Comparison of ENCODE assay signal across 18 cellular contexts in genomic region chr5:77347435-77348098, GRCh38.
A peak's percentile ranks its signal among the peaks of the same experiment; 100 is the strongest.
DNase-seq lines count a peak whose midpoint lies in the region; ATAC-seq and TF ChIP-seq lines count a peak whose summit lies in the region.
"Had no signal": no experiment of that assay in that cellular context is flagged by ENCODE, and none has a peak within 500 bp of the region (broad histone marks: within the 10 kb centered on the region; RNA-seq: fewer than 3 reads in every experiment).

No MANE protein-coding gene starts in this region.

- H2AFZ ChIP-seq in GM23338 (no peak overlapping the region), IMR-90 (replicated peaks; ENCODE audit: low read length, poor library complexity) (peak overlapping the region; percentile 53)

- H3K27ac ChIP-seq in GM23338 (ENCODE audit: low read depth) (no peak overlapping the region), IMR-90 (ENCODE audit: insufficient read depth, low read length) (no peak overlapping the region), left lung (no peak overlapping the region)

- no peak for TF ChIP-seq POLR2A in IMR-90 (IDR thresholded peaks at IDR 0.05; ENCODE audit: low read depth, low read length)

- H3K4me1 ChIP-seq in GM23338 (ENCODE audit: insufficient read depth) (no peaks in the 10 kb centered on the region), IMR-90 (ENCODE audit: control insufficient read depth, insufficient read depth, low read length) (no peaks in the 10 kb centered on the region), left lung (no peaks in the 10 kb centered on the region)
- H3K4me1 ChIP-seq: HAP-1 had no signal

- no peak overlapping the region for H3K14ac ChIP-seq in IMR-90 (replicated peaks; ENCODE audit: low read depth, low read length)

- DNase-seq in GM23338 (ENCODE audit: low spot score) (no peak), IMR-90 (no peak), left lobe of liver (ENCODE audit: low spot score) (no peak), neural crest cell (ENCODE audit: low read depth, low spot score) (no peak), left lung (no peak), NCI-H526 treated with DMSO at 0.1 percent for 48 hours (lab: John Stamatoyannopoulos, UW) (no peak)
- no peak for DNase-seq in stimulated activated CD4-positive, alpha-beta T cell treated with anti-CD3 and anti-CD28 coated beads, Interleukin-15, amount 100 ng/mL, for 24 hours
- DNase-seq: C1 segment of cervical spinal cord; Calu3; CD4-positive, alpha-beta memory T cell; COR-L47; DMS79; EL; GDM1; GOT3; HFFc6 had no signal

- POLR2A ChIA-PET in IMR-90 (lab: Charles Lee; ENCODE audit: unreplicated experiment): no interaction called here

- H3K9ac ChIP-seq in IMR-90 (ENCODE audit: low read depth, low read length): no peak overlapping the region

- WGBS in IMR-90 (ENCODE audit: extremely low coverage in 2 of 2, insufficient read length in 1 of 2), 2 experiments: 64% methylated on average over 4 of the region's 5 CpGs; no CpG with 5 or more reads in 1 of the 2 experiments

- H3K9me1 ChIP-seq in IMR-90 (ENCODE audit: insufficient read depth, low read length): no peaks in the 10 kb centered on the region

- no peak overlapping the region for H2BK15ac ChIP-seq in IMR-90 (ENCODE audit: low read depth, low read length)

- H3K36me3 ChIP-seq in GM23338 (ENCODE audit: insufficient read depth) (no peaks in the 10 kb centered on the region), IMR-90 (ENCODE audit: control insufficient read depth, insufficient read depth, low read length) (no peaks in the 10 kb centered on the region), left lung (no peaks in the 10 kb centered on the region)
- H3K36me3 ChIP-seq: HAP-1 had no signal

- H3K27me3 Mint-ChIP-seq in GM23338 (ENCODE audit: insufficient read depth, low read depth, poor library complexity) (peaks cover 3% of the 10 kb centered on the region), neural crest cell (ENCODE audit: low read depth) (no peaks in the 10 kb centered on the region)

- no peak overlapping the region for H2AK5ac ChIP-seq in IMR-90 (ENCODE audit: low read depth, low read length)

- H3K18ac ChIP-seq in IMR-90 (ENCODE audit: low read depth, low read length): no peak overlapping the region

- ATAC-seq in GM23338: peak; percentile 89
- no peak for ATAC-seq in IMR-90 (ENCODE audit: low read depth)
- peak; percentile 92 for ATAC-seq in left lobe of liver
- no peak for ATAC-seq in left lung
- ATAC-seq: GM12878 had no signal

- H2BK5ac ChIP-seq in IMR-90 (ENCODE audit: low read depth, low read length, poor library complexity, severe bottlenecking): no peak overlapping the region

- H3K36me3 Mint-ChIP-seq in GM23338 (ENCODE audit: low read depth) (no peaks in the 10 kb centered on the region), neural crest cell (ENCODE audit: low read depth) (no peaks in the 10 kb centered on the region)
- H3K36me3 Mint-ChIP-seq: CD4-positive, alpha-beta memory T cell had no signal

- no peaks in the 10 kb centered on the region for H3K79me1 ChIP-seq in IMR-90 (ENCODE audit: low read depth in 1 of 2, low read length in 2 of 2)

- no peaks in the 10 kb centered on the region for H3K9me2 ChIP-seq in GM23338 (ENCODE audit: insufficient read depth)

- no peaks in the 10 kb centered on the region for H3K79me2 ChIP-seq in GM23338 (replicated peaks; ENCODE audit: insufficient read depth)

- H3K9me3 Mint-ChIP-seq in GM23338 (no peaks in the 10 kb centered on the region), neural crest cell (no peaks in the 10 kb centered on the region)
- H3K9me3 Mint-ChIP-seq: CD4-positive, alpha-beta memory T cell; HFFc6 had no signal

- intact Hi-C loops in IMR-90 (cut with micrococcal nuclease): no loop called here
- intact Hi-C loops in left lung (cut with DNase I): no loop called here

- H3K27me3 ChIP-seq in GM23338 (ENCODE audit: insufficient read depth) (no peaks in the 10 kb centered on the region), IMR-90 (ENCODE audit: control insufficient read depth, insufficient read depth, low read length) (peaks cover 29% of the 10 kb centered on the region), left lung (no peaks in the 10 kb centered on the region)

- H4K8ac ChIP-seq in IMR-90 (ENCODE audit: low read depth in 2 of 2, low read length in 2 of 2): no peak overlapping the region

- H3K27ac Mint-ChIP-seq in GM23338 (no peak overlapping the region), neural crest cell (ENCODE audit: unreplicated experiment) (peak overlapping the region; percentile 86)
- H3K27ac Mint-ChIP-seq: CD4-positive, alpha-beta memory T cell; HFFc6 had no signal

- no peak overlapping the region for H2BK120ac ChIP-seq in IMR-90 (ENCODE audit: low read depth, low read length)

- H3K4me2 ChIP-seq in GM23338: no peak overlapping the region
- H3K4me2 ChIP-seq in IMR-90 (ENCODE audit: low read depth, low read length): no peak overlapping the region

- H3K56ac ChIP-seq in IMR-90 (ENCODE audit: extremely low read depth, insufficient read depth, low read length): no peak overlapping the region

- no peak overlapping the region for H3K23ac ChIP-seq in IMR-90 (ENCODE audit: low read depth, low read length)

- CTCF ChIA-PET in IMR-90 (lab: Yijun Ruan, JAX): interaction anchor here (0.6 kb wide), 1 partner anchor 25 kb away, joined by 4 read pairs; no protein-coding TSS in a partner anchor

- H4K91ac ChIP-seq in IMR-90 (ENCODE audit: insufficient read depth, low read depth, low read length): no peak overlapping the region

- TF ChIP-seq CTCF in GM23338 (conservative IDR thresholded peaks at IDR 0.05; ENCODE audit: low read depth in 2 of 2) (no peak), IMR-90 (conservative IDR thresholded peaks at IDR 0.05; ENCODE audit: low read depth, low read length) (no peak), neural crest cell (conservative IDR thresholded peaks at IDR 0.05) (no peak), left lung (IDR thresholded peaks at IDR 0.05) (no peak)

- H3K9me3 ChIP-seq in IMR-90 (ENCODE audit: control insufficient read depth, insufficient read depth, low read length) (no peaks in the 10 kb centered on the region), left lung (no peaks in the 10 kb centered on the region)
- H3K9me3 ChIP-seq: HAP-1 had no signal

- H3K4me1 Mint-ChIP-seq in GM23338 (peaks cover 13% of the 10 kb centered on the region), neural crest cell (no peaks in the 10 kb centered on the region)
- H3K4me1 Mint-ChIP-seq: CD4-positive, alpha-beta memory T cell had no signal

- H2BK20ac ChIP-seq in IMR-90 (ENCODE audit: low read depth, low read length): no peak overlapping the region

- in situ Hi-C loops in IMR-90 (cut with MboI; ENCODE audit: low sequenced_read_pairs): no loop called here

- no peak for TF ChIP-seq RAD21 in IMR-90 (IDR thresholded peaks at IDR 0.05; ENCODE audit: low read length)

- H4K5ac ChIP-seq in IMR-90 (ENCODE audit: low read depth, low read length): no peak overlapping the region

- no peak overlapping the region for H2AK9ac ChIP-seq in IMR-90 (replicated peaks; ENCODE audit: low read depth, low read length, poor library complexity)

- H3K4ac ChIP-seq in IMR-90 (ENCODE audit: low read depth, low read length): no peak overlapping the region

- dilution Hi-C loops in IMR-90 (cut with HindIII; ENCODE audit: low sequenced_read_pairs, unreplicated experiment): no loop called here

- H3K4me3 Mint-ChIP-seq in GM23338 (no peak overlapping the region), neural crest cell (no peak overlapping the region)
- H3K4me3 Mint-ChIP-seq: CD4-positive, alpha-beta memory T cell; HFFc6 had no signal

- H3F3A ChIP-seq in GM23338 (replicated peaks; ENCODE audit: low read depth): no peaks in the 10 kb centered on the region

- H4K20me1 ChIP-seq in GM23338 (replicated peaks; ENCODE audit: insufficient read depth) (no peaks in the 10 kb centered on the region), IMR-90 (ENCODE audit: insufficient read depth, low read length) (no peaks in the 10 kb centered on the region)

- BruUV-seq in IMR-90 (replicated peaks; lab: Mats Ljungman, UMichigan): no TSS peak

- H3K4me3 ChIP-seq in GM23338 (no peak overlapping the region), IMR-90 (ENCODE audit: insufficient read depth, low read depth, low read length) (no peak overlapping the region), left lung (no peak overlapping the region)
- H3K4me3 ChIP-seq: GM12878, HAP-1 had no signal

TF ChIP-seq in IMR-90, 13 proteins besides CTCF, POLR2A, EP300 and RAD21:
- TF ChIP-seq RCOR1 (IDR thresholded peaks at IDR 0.05; ENCODE audit: insufficient replicate concordance, low read length) (no peak), FOS (IDR thresholded peaks at IDR 0.05; ENCODE audit: low read depth, low read length) (no peak), ELK1 (IDR thresholded peaks at IDR 0.05; ENCODE audit: borderline replicate concordance, low read depth, low read length) (no peak)

Comparison
In these comparisons a context has a peak if more than half of its experiments do, and no peak if none do; other contexts are left out.
1. ATAC-seq: peak in GM23338 (single experiment) and left lobe of liver (single experiment); none in IMR-90 (single experiment) and left lung (single experiment).